ENCODE assay signal across 11 cellular contexts in the genomic region with DNA sequence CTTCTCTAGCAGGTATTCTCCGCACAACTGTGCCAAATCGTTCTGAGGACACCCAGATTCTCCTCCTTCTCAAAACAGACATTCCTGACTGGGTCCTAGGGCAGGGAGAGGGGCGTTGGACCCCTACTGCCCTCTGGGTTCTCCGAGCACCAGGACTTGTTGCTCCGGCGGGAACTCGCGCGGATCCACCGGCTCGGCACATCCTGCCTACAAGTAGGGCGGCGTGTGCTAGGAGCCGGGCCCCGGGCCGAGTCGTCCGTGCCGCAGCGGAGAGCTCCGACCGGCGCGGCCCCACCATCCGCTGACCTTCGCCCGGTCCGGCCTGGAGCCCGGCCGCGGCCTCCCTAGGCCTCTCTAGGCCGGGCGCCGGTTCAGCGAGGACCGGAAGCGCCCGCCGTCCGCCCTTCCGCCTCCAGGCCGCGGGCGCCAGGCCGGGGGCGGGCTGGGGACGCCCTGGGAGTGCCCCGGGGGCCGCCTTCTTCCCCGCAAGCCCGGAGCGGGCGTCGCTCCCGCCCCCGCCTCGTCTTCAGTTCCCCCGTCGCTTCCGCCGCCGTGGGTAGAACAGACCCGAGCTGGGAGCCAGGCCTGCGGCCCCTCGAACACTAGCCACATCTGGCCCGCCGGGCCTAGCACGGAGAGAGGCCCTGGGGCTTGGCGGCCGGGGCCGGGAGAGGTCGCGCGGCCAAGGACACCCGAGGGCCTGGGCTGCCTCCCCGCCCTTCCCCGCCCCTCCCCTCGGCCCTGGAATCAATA. TPM values are rescaled to one million over a fixed set of nuclear protein-coding genes. Genes with fewer than 3 reads are reported as not detected.
DNase-seq lines count a peak whose midpoint lies in the region; ATAC-seq, FAIRE-seq and TF ChIP-seq lines count a peak whose summit lies in the region.
"Had no signal": no experiment of that assay in that cellular context is flagged by ENCODE, and none has a peak within 500 bp of the region (broad histone marks: within the 10 kb centered on the region; RNA-seq: fewer than 3 reads in every experiment).

No MANE protein-coding gene starts in this region.

- H3K27me3 ChIP-seq in HUES6 (ENCODE audit: control insufficient read depth, insufficient read depth, low read length): peaks cover 76% of the 10 kb centered on the region
- peaks cover 32 to 67% (median 49%) of the 10 kb centered on the region in 4 experiments for H3K27me3 ChIP-seq in H1 (replicated peaks in 1 of 4; ENCODE audit: control insufficient read depth in 3 of 4, extremely low read depth in 1 of 4, insufficient read depth in 3 of 4, low read length in 3 of 4)
- H3K27me3 ChIP-seq in liver (ENCODE audit: control insufficient read depth in 4 of 4, insufficient read depth in 4 of 4, low read length in 3 of 4): no peaks in the 10 kb centered on the region
- peaks cover 17 to 100% (median 70%) of the 10 kb centered on the region in 7 donors for H3K27me3 ChIP-seq in spleen (replicated peaks in 1 of 7)

- H3K36me3 ChIP-seq in HUES6 (ENCODE audit: control insufficient read depth, insufficient read depth, low read length) (no peaks in the 10 kb centered on the region), H1 (ENCODE audit: control insufficient read depth in 2 of 4, insufficient read depth in 4 of 4, low read length in 3 of 4) (peaks cover 0 to 5% (median 0%) of the 10 kb centered on the region in 4 experiments; a peak in 1 of 8 replicates), liver (ENCODE audit: control insufficient read depth in 4 of 4, insufficient read depth in 3 of 4, low read depth in 1 of 4, low read length in 3 of 4) (no peaks in the 10 kb centered on the region), spleen (peaks cover 0 to 10% (median 0%) of the 10 kb centered on the region in 6 donors)
- H3K36me3 ChIP-seq: adrenal gland had no signal

- H3K56ac ChIP-seq in H1 (replicated peaks; ENCODE audit: insufficient read length, low read depth, low read length): no peak overlapping the region

- no peak overlapping the region for H3K23ac ChIP-seq in H1 (ENCODE audit: insufficient read length)

- intact Hi-C loops in spleen (cut with DNase I; ENCODE audit: low total_unique reads): no loop called here

- DNase-seq in H1 (ENCODE audit: low read depth in 1 of 2, low spot score in 2 of 2) (peak in 1 of 2 experiments; percentile 73), spleen (peak; percentile 83), ureter (ENCODE audit: low spot score) (no peak), DMS114 treated with DMSO at 0.1 percent for 48 hours (lab: John Stamatoyannopoulos, UW; ENCODE audit: unreplicated experiment) (no peak)
- DNase-seq: adrenal gland, DMS79, NCI-H2029 treated with DMSO at 0.1 percent for 48 hours had no signal

- no peak overlapping the region for H2BK20ac ChIP-seq in H1 (ENCODE audit: low read length)

- no peaks in the 10 kb centered on the region for H3K79me1 ChIP-seq in H1 (ENCODE audit: low read depth, low read length)

- H2BK120ac ChIP-seq in H1 (replicated peaks; ENCODE audit: low read depth, low read length): no peak overlapping the region

- H3K4me1 ChIP-seq in HUES6 (ENCODE audit: control insufficient read depth, insufficient read depth, low read length): peaks cover 26% of the 10 kb centered on the region
- peaks cover 3 to 12% (median 7%) of the 10 kb centered on the region in 4 experiments for H3K4me1 ChIP-seq in H1 (replicated peaks in 1 of 4; ENCODE audit: control insufficient read depth in 3 of 4, insufficient read depth in 4 of 4, low read length in 3 of 4)
- peaks cover 2 to 33% (median 19%) of the 10 kb centered on the region in 4 donors for H3K4me1 ChIP-seq in liver (ENCODE audit: control insufficient read depth in 4 of 4, insufficient read depth in 4 of 4, low read length in 3 of 4)
- H3K4me1 ChIP-seq in spleen: peaks cover 0 to 34% (median 16%) of the 10 kb centered on the region in 6 donors
- H3K4me1 ChIP-seq: adrenal gland had no signal

- POLR2A ChIA-PET in H1 (lab: Charles Lee; ENCODE audit: partially characterized antibody): interaction anchor here (0.7 to 1.3 kb wide), 3 partner anchors 10 to 74 kb away, joined by 3 to 5 read pairs (median 4); no protein-coding TSS in a partner anchor

- FAIRE-seq in H1 (lab: Jason Lieb, UNC): no peak

- TF ChIP-seq EP300 in H1 (IDR thresholded peaks at IDR 0.05; ENCODE audit: borderline replicate concordance in 1 of 2, low read depth in 2 of 2, low read length in 2 of 2): no peak

- no peak overlapping the region for H2AK5ac ChIP-seq in H1 (ENCODE audit: low read depth, low read length)

- peaks cover 17% of the 10 kb centered on the region; the same call in 1 of the 2 replicates for H3K23me2 ChIP-seq in H1 (ENCODE audit: low read depth, low read length)

- peak overlapping the region; percentile 12 for H4K5ac ChIP-seq in H1 (ENCODE audit: insufficient read length, low read depth, low read length)

- TF ChIP-seq RAD21 in H1 (IDR thresholded peaks at IDR 0.05 in 1 of 2, conservative IDR thresholded peaks at IDR 0.05 in 1 of 2; ENCODE audit: low read depth in 2 of 2, low read length in 2 of 2): peak in 1 of 2 experiments; percentile 0; a peak in 1 of 4 replicates
- TF ChIP-seq RAD21 in liver (IDR thresholded peaks at IDR 0.05): no peak

- H3K27ac ChIP-seq in HUES6 (ENCODE audit: low read depth, low read length) (0 out of 2 replicates have a peak overlapping the region, but pooled peaks have one; percentile 33), H1 (ENCODE audit: low read depth, low read length) (no peak overlapping the region), liver (ENCODE audit: low read depth in 1 of 2, low read length in 2 of 2) (peak overlapping the region; percentile 75 to 84), spleen (peak overlapping the region in 5 of 8 donors; percentile 26 to 56 (median 41))
- H3K27ac ChIP-seq: adrenal gland had no signal

- 2% methylated on average over 40 of the region's 78 CpGs; no CpG with 5 or more reads in 1 of the 2 experiments for WGBS in H1 (ENCODE audit: extremely low coverage in 1 of 2, insufficient coverage in 1 of 2, insufficient read length in 1 of 2, insufficient replicate concordance in 2 of 2, low coverage in 1 of 2, low lambda C conversion rate in 2 of 2, missing lambda C conversion rate in 1 of 2), 2 experiments
- WGBS in liver: 28% methylated on average over 78 of the region's 78 CpGs
- WGBS in spleen, 5 donors: 6 to 13% (median 7%) methylated on average over 15 to 78 of the region's 78 CpGs

- H3K9me3 ChIP-seq in HUES6 (ENCODE audit: control insufficient read depth, insufficient read depth, low read depth, low read length) (no peaks in the 10 kb centered on the region), H1 (ENCODE audit: insufficient read depth in 2 of 2, low read depth in 1 of 2, low read length in 1 of 2) (no peaks in the 10 kb centered on the region), liver (ENCODE audit: control insufficient read depth in 4 of 4, low read length in 3 of 4) (no peaks in the 10 kb centered on the region), spleen (peaks cover 0 to 33% (median 0%) of the 10 kb centered on the region in 8 donors)
- H3K9me3 ChIP-seq: adrenal gland had no signal

- H2BK12ac ChIP-seq in H1 (ENCODE audit: low read depth, low read length): no peak overlapping the region

- H3K4me3 ChIP-seq in HUES6 (ENCODE audit: low read depth, low read length) (peak overlapping the region; percentile 71), H1 (ENCODE audit: extremely low read depth in 1 of 4, insufficient read depth in 2 of 4, low read depth in 3 of 4, low read length in 4 of 4) (peak overlapping the region; percentile 44 to 73 (median 57)), liver (ENCODE audit: low read depth in 1 of 3, low read length in 3 of 3) (peak overlapping the region in 2 of 3 donors; percentile 56 to 69), spleen (peak overlapping the region in 6 of 8 donors; percentile 9 to 59 (median 22))

- no peak for TF ChIP-seq POLR2A in H1 (IDR thresholded peaks at IDR 0.05; ENCODE audit: control extremely low read depth in 1 of 2, low read depth in 2 of 2, low read length in 2 of 2)
- no peak for TF ChIP-seq POLR2A in spleen (IDR thresholded peaks at IDR 0.05)

- H3K14ac ChIP-seq in H1 (ENCODE audit: insufficient read length): no peak overlapping the region

- peak overlapping the region; percentile 95 for H4K8ac ChIP-seq in H1 (ENCODE audit: extremely low read depth, insufficient read depth, low read length)

- peak overlapping the region; percentile 75 to 95 for H3K4me2 ChIP-seq in H1 (ENCODE audit: insufficient read depth in 1 of 2, low read depth in 2 of 2, low read length in 2 of 2)

- TF ChIP-seq CTCF in H1 (IDR thresholded peaks at IDR 0.05; ENCODE audit: control extremely low read depth in 1 of 3, insufficient read depth in 1 of 3, low read depth in 1 of 3, low read length in 3 of 3) (no peak), liver (IDR thresholded peaks at IDR 0.05; ENCODE audit: low read depth, low read length, missing input control) (no peak), spleen (IDR thresholded peaks at IDR 0.05 in 8 of 11, conservative IDR thresholded peaks at IDR 0.05 in 3 of 11) (no peak)

- H2AFZ ChIP-seq in H1 (ENCODE audit: low read length): peak overlapping the region; percentile 96

- ATAC-seq in GM18867 (IDR thresholded peaks at IDR 0.05; ENCODE audit: unreplicated experiment) (no peak), GM21390 (IDR thresholded peaks at IDR 0.05; ENCODE audit: unreplicated experiment) (no peak)

- no peak overlapping the region for H3K4ac ChIP-seq in H1 (replicated peaks; ENCODE audit: insufficient read length, low read depth, low read length)

- H3K79me2 ChIP-seq in H1 (ENCODE audit: control insufficient read depth in 1 of 2, insufficient read depth in 2 of 2, low read length in 2 of 2): no peaks in the 10 kb centered on the region

- 0 out of 2 replicates have a peak overlapping the region, but pooled peaks have one; percentile 62 for H3K18ac ChIP-seq in H1 (ENCODE audit: extremely low read depth, low read length)

- no peak overlapping the region for H4K91ac ChIP-seq in H1 (replicated peaks; ENCODE audit: insufficient read length, low read length)

- no peak overlapping the region for H2BK15ac ChIP-seq in H1 (ENCODE audit: low read length)

- H4K20me1 ChIP-seq in H1 (replicated peaks in 1 of 2; ENCODE audit: control insufficient read depth in 1 of 2, insufficient read depth in 2 of 2, low read length in 2 of 2): no peaks in the 10 kb centered on the region

- CTCF ChIA-PET in H1 (lab: Charles Lee; ENCODE audit: partially characterized antibody): interaction anchor here (1.0 to 1.8 kb wide), 4 partner anchors 12 to 305 kb away, joined by 4 to 6 read pairs (median 4); no protein-coding TSS in a partner anchor

- no peak overlapping the region for H2BK5ac ChIP-seq in H1 (ENCODE audit: low read depth, low read length)

- peak overlapping the region; percentile 78 for H3K9ac ChIP-seq in HUES6 (ENCODE audit: low read length)
- peak overlapping the region in 3 of 4 experiments; percentile 35 to 60 (median 57); a peak in 5 of 7 replicates for H3K9ac ChIP-seq in H1 (replicated peaks in 1 of 4; ENCODE audit: extremely low read depth in 1 of 4, low read depth in 3 of 4, low read length in 3 of 4)
- H3K9ac ChIP-seq in liver (ENCODE audit: low read depth in 1 of 2, low read length in 2 of 2): peak overlapping the region; percentile 37 to 76

RNA-seq across cellular contexts. Expression of a gene that starts 7.6 kb away (rescaled TPM):
- 1.9 and 3.3 TPM in 2 replicates for total RNA-seq in H1 (2021; fragmentation: NEBNext Ultra II Directional; extraction: Animal tissue kit (Norgen Biotek cat#: 25700))
- 0.22 and 0.38 TPM in 2 replicates for polyA plus RNA-seq in H1 (2011; rRNA removed)
- polyA plus RNA-seq in H1 (2011; cell fraction: cytosol; rRNA removed): 0.26 TPM
- polyA plus RNA-seq in H1 (2011; cell fraction: nucleus; rRNA removed): 0.63 TPM
- 0.40 to 0.98 TPM (median 0.74 TPM) in 4 replicates for polyA plus RNA-seq in H1 (2012, experiment 1 of 2)
- 0.03 TPM for polyA plus RNA-seq in H1 (2012, experiment 2 of 2)
- 1.1 TPM for polyA plus RNA-seq in H1 (2013, experiment 1 of 2)
- polyA plus RNA-seq in H1 (2013, experiment 2 of 2): 0.92 TPM
- 1.3 and 3.5 TPM in 2 replicates for polyA minus RNA-seq in H1 (2011; rRNA and poly(A)+ RNA removed)
- 1.5 TPM for polyA minus RNA-seq in H1 (2011; cell fraction: cytosol; rRNA and poly(A)+ RNA removed)
- polyA minus RNA-seq in H1 (2011; cell fraction: nucleus; rRNA and poly(A)+ RNA removed): 3.0 TPM
- total RNA-seq in liver: 1 to 10 TPM; 5.4 to 5.7 TPM
- polyA plus RNA-seq in liver: 1 to 10 TPM; 1.8 to 3.8 TPM
- total RNA-seq in spleen: under 1 TPM in 2 of 7 donors, not detected in 5; 0.03 TPM
- polyA plus RNA-seq in spleen: under 1 TPM in 1 of 3 donors, not detected in 2; under 0.01 TPM
- total RNA-seq in ureter: 0.03 TPM
